In genomic region chr12:123971770-123972447, GRCh38 we compare ENCODE assay signal across 7 cellular contexts. TPM values are rescaled to one million over a fixed set of nuclear protein-coding genes. Genes with fewer than 3 reads are reported as not detected.
DNase-seq lines count a peak whose midpoint lies in the region; ATAC-seq, FAIRE-seq and TF ChIP-seq lines count a peak whose summit lies in the region.

No MANE protein-coding gene starts in this region.

- no peaks in the 10 kb centered on the region for H3K9me3 ChIP-seq in neuron (ENCODE audit: low read length)

- ATAC-seq in GM18868 (IDR thresholded peaks at IDR 0.05; ENCODE audit: unreplicated experiment) (peak; percentile 1), HG03045 (IDR thresholded peaks at IDR 0.05; ENCODE audit: unreplicated experiment) (peak; percentile 7)

- TF ChIP-seq CTCF in fibroblast of villous mesenchyme (IDR thresholded peaks at IDR 0.05; ENCODE audit: insufficient read depth, low read depth, low read length), result no peak

- H2AFZ ChIP-seq in neuron (ENCODE audit: low read depth, low read length), result peak overlapping the region; percentile 8

- peaks cover 21% of the 10 kb centered on the region for H3K36me3 ChIP-seq in neuron (ENCODE audit: insufficient read depth, low read length)

- H3K27me3 ChIP-seq in neuron (ENCODE audit: insufficient read depth, low read length), result no peaks in the 10 kb centered on the region

- no peak for FAIRE-seq in urothelium cell line (lab: Jason Lieb, UNC)

- H3K4me1 ChIP-seq in neuron (ENCODE audit: insufficient read depth, low read length), result peaks cover 38% of the 10 kb centered on the region

- H3K4me3 ChIP-seq in fibroblast of villous mesenchyme (ENCODE audit: low read depth, low read length), result peak overlapping the region; percentile 79
- H3K4me3 ChIP-seq in neuron (ENCODE audit: low read length), result peak overlapping the region; percentile 95

- peak; percentile 31 for DNase-seq in OCI-M1 (lab: John Stamatoyannopoulos, UW)
- DNase-seq in activated T-helper 9 cell treated with anti-CD3 and anti-CD28 coated beads, Interleukin-2, amount 50 U/mL, for 16 hours (ENCODE audit: low read depth), result peak; percentile 7
- peak; percentile 43 for DNase-seq in fibroblast of villous mesenchyme (ENCODE audit: low read depth)
- DNase-seq in urothelium cell line (ENCODE audit: low spot score), result peak; percentile 40

RNA-seq across cellular contexts. Expression of gene CCDC92, which starts 0.7 kb away (rescaled TPM):
- total RNA-seq in fibroblast of villous mesenchyme, result 8.2 and 10.0 TPM in 2 replicates

RNA-seq across cellular contexts. Expression of gene ZNF664, which starts 1.1 kb away (rescaled TPM):
- total RNA-seq in fibroblast of villous mesenchyme, result 40.6 and 46.2 TPM in 2 replicates

Comparison
In these comparisons a context has a peak if more than half of its experiments do, and no peak if none do; other contexts are left out.
1. Peak in every context shown above with its lines: DNase-seq, ATAC-seq and H3K4me3 ChIP-seq.